In genomic region chr6:110101885-110102284, GRCh38 we compare ENCODE assay signal across 12 cellular contexts.
DNase-seq lines count a peak whose midpoint lies in the region; ATAC-seq and TF ChIP-seq lines count a peak whose summit lies in the region.
"Had no signal": no experiment of that assay in that cellular context is flagged by ENCODE, and none has a peak within 500 bp of the region (broad histone marks: within the 10 kb centered on the region; RNA-seq: fewer than 3 reads in every experiment).

No MANE protein-coding gene starts in this region.

- POLR2A ChIA-PET in GM10248 (lab: Yijun Ruan, JAX): no interaction called here

- H3K4me3 ChIP-seq in Jurkat, Clone E6-1 (ENCODE audit: low read length): no peak overlapping the region

- peak; percentile 70 for ATAC-seq in GM21360 (IDR thresholded peaks at IDR 0.05; ENCODE audit: unreplicated experiment)
- ATAC-seq in GM21786 (IDR thresholded peaks at IDR 0.05; ENCODE audit: unreplicated experiment): no peak

- TF ChIP-seq CTCF in GM10248 (IDR thresholded peaks at IDR 0.05; ENCODE audit: control extremely low read depth, extremely low read depth, low read depth, missing control alignments): no peak

- DNase-seq in GM10248 (ENCODE audit: extremely low spot score): peak; percentile 25
- DNase-seq in Jurkat, Clone E6-1 (ENCODE audit: low read depth, low spot score): peak; percentile 14
- no peak for DNase-seq in epithelial cell of prostate (ENCODE audit: low read depth, low spot score)
- DNase-seq in NCI-H1436 (lab: John Stamatoyannopoulos, UW): no peak
- DNase-seq in EL: no peak
- DNase-seq in pons (ENCODE audit: low spot score): no peak
- DNase-seq: activated CD4-positive, alpha-beta T cell treated with anti-CD3 and anti-CD28 coated beads for 48 hours; dermis blood vessel endothelial cell; NCI-H187 treated with DMSO at 0.1 percent for 48 hours; stimulated activated CD4-positive, alpha-beta T cell treated with anti-CD3 and anti-CD28 coated beads, Interleukin-4, amount 100 ng/mL, for 4 hours had no signal

- CTCF ChIA-PET in GM10248 (lab: Yijun Ruan, JAX): interaction anchor here (1.1 to 1.5 kb wide), 2 partner anchors 13 to 62 kb away, joined by 3 to 4 read pairs; no protein-coding TSS in a partner anchor

- peak overlapping the region; percentile 43 for H3K27ac ChIP-seq in epithelial cell of prostate

Comparison
In these comparisons a context has a peak if more than half of its experiments do, and no peak if none do; other contexts are left out.
1. DNase-seq: peak in GM10248 (single experiment) and Jurkat, Clone E6-1 (single experiment); none in epithelial cell of prostate (single experiment), NCI-H1436 (single experiment), EL (single experiment) and pons (single experiment).